ENCODE assay signal across 14 cellular contexts in genomic region chr17:78996781-78997201, GRCh38. TPM values are rescaled to one million over a fixed set of nuclear protein-coding genes. Genes with fewer than 3 reads are reported as not detected.
DNase-seq lines count a peak whose midpoint lies in the region; ATAC-seq and TF ChIP-seq lines count a peak whose summit lies in the region.
"Had no signal": no experiment of that assay in that cellular context is flagged by ENCODE, and none has a peak within 500 bp of the region (broad histone marks: within the 10 kb centered on the region; RNA-seq: fewer than 3 reads in every experiment).

No MANE protein-coding gene starts in this region.

- TF ChIP-seq POLR2A in Peyer's patch (IDR thresholded peaks at IDR 0.05) = no peak

- peaks cover 0 to 50% (median 6%) of the 10 kb centered on the region in 3 donors for H3K36me3 ChIP-seq in Peyer's patch

- intact Hi-C loops in sciatic nerve (cut with DNase I) = no loop called here

- H3K27ac ChIP-seq in Peyer's patch = peak overlapping the region in 3 of 4 donors; percentile 70 to 84 (median 80)

- ATAC-seq in sciatic nerve = no peak
- ATAC-seq: activated naive CD8-positive, alpha-beta T cell treated with anti-CD3 and anti-CD28 coated beads, Interleukin-2, amount 50 U/mL, for 24 hours had no signal

- H3K4me1 ChIP-seq in Peyer's patch = peaks cover 0 to 71% (median 0%) of the 10 kb centered on the region in 4 donors

- no peak overlapping the region for H3K4me3 ChIP-seq in Peyer's patch
- no peak overlapping the region for H3K4me3 ChIP-seq in foreskin fibroblast (ENCODE audit: low read depth in 1 of 2, low read length in 2 of 2)

- DNase-seq in D341Med (ENCODE audit: low spot score) (peak; percentile 20), Peyer's patch (peak in 1 of 3 donors; percentile 42), iPS-NIHi11 (ENCODE audit: low spot score) (peak; percentile 2), sciatic nerve (ENCODE audit: low spot score) (peak; percentile 8), C1 segment of cervical spinal cord (lab: John Stamatoyannopoulos, UW) (no peak), foreskin fibroblast (no peak)
- DNase-seq in activated CD4-positive, alpha-beta T cell treated with anti-CD3 and anti-CD28 coated beads for 1 hour = no peak
- no peak for DNase-seq in activated CD4-positive, alpha-beta T cell treated with anti-CD3 and anti-CD28 coated beads for 4 hours
- DNase-seq: activated CD4-positive, alpha-beta T cell treated with anti-CD3 and anti-CD28 coated beads, Interleukin-2, amount 50 U/mL, for 48 hours; activated naive CD8-positive, alpha-beta T cell treated with anti-CD3 and anti-CD28 coated beads, Interleukin-2, amount 50 U/mL, for 24 hours; effector memory CD4-positive, alpha-beta T cell; EL; NCI-H1436 treated with DMSO at 0.1 percent for 48 hours; SW 1271 had no signal

- TF ChIP-seq CTCF in Peyer's patch (IDR thresholded peaks at IDR 0.05) = no peak
- no peak for TF ChIP-seq CTCF in foreskin fibroblast (IDR thresholded peaks at IDR 0.05; ENCODE audit: low read depth, low read length)

- H3K9me3 ChIP-seq in Peyer's patch = no peaks in the 10 kb centered on the region

- H3K27me3 ChIP-seq in Peyer's patch = no peaks in the 10 kb centered on the region

RNA-seq across cellular contexts. Expression of gene CANT1, which starts 12.8 kb away (rescaled TPM):
- total RNA-seq in Peyer's patch = 100 to 1,000 TPM in 1 of 4 donors, 10 to 100 TPM in 3; 56.9 to 125 (median 80.0) TPM
- total RNA-seq in sciatic nerve = 28.9 TPM

RNA-seq across cellular contexts. Expression of gene LGALS3BP, which starts 17.1 kb away (rescaled TPM):
- total RNA-seq in Peyer's patch (1,000 to 10,000 TPM in 3 of 4 donors, 100 to 1,000 TPM in 1; 202 to 2,181 (median 1,427) TPM), sciatic nerve (147 TPM)

RNA-seq across cellular contexts. Expression of gene C1QTNF1, which starts 27.2 kb away (rescaled TPM):
- total RNA-seq in Peyer's patch (10 to 100 TPM in 3 of 4 donors, 1 to 10 TPM in 1; 6.3 to 20.6 (median 14.3) TPM), sciatic nerve (22.6 TPM)

Comparison
In these comparisons a context has a peak if more than half of its experiments do, and no peak if none do; other contexts are left out.
1. DNase-seq: peak in D341Med (single experiment), iPS-NIHi11 (single experiment) and sciatic nerve (single experiment); none in activated CD4-positive, alpha-beta T cell treated with anti-CD3 and anti-CD28 coated beads for 1 hour (single experiment), C1 segment of cervical spinal cord (0 of 14), activated CD4-positive, alpha-beta T cell treated with anti-CD3 and anti-CD28 coated beads for 4 hours (0 of 2) and foreskin fibroblast (0 of 2).